23 cellular contexts compared by ENCODE assay signal in the genomic region with DNA sequence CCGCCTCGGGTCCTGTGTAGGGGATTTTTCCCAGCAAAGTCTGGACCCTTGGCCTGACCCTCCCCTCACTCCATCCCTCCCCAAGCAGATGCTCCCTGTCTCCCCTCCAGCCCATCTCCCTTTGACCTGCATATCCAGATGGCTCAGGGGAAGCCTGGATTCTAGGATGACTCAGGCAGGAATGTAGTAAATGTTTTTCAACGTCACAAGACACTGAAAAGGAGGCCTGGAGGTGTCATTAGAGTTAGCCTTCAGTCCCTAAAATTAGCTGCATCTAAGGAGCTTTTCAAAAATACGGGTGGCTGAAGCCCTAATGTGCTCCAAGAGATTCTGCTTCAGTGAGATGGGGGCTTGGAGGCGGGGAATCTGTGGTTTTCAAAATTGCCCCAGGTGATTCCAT. TPM values are rescaled to one million over a fixed set of nuclear protein-coding genes. Genes with fewer than 3 reads are reported as not detected.
DNase-seq lines count a peak whose midpoint lies in the region; ATAC-seq and TF ChIP-seq lines count a peak whose summit lies in the region.
"Had no signal": no experiment of that assay in that cellular context is flagged by ENCODE, and none has a peak within 500 bp of the region (broad histone marks: within the 10 kb centered on the region; RNA-seq: fewer than 3 reads in every experiment).

No MANE protein-coding gene starts in this region.

- peak; percentile 54; the same call in 1 of the 2 replicates for ATAC-seq in PC-3
- ATAC-seq in T-cell (replicated peaks in 1 of 4), result no peak
- no peak for ATAC-seq in GM21447 (IDR thresholded peaks at IDR 0.05; ENCODE audit: unreplicated experiment)
- ATAC-seq: heart left ventricle had no signal

- H3K27me3 Mint-ChIP-seq in MCF 10A (ENCODE audit: insufficient read depth, unreplicated experiment) (peaks cover 4% of the 10 kb centered on the region), T-cell (peaks cover 49 to 61% of the 10 kb centered on the region in 2 donors)

- POLR2A ChIA-PET in MCF 10A (lab: Yijun Ruan, JAX) (no interaction called here), PC-3 (lab: Charles Lee; ENCODE audit: unreplicated experiment) (no interaction called here), T-cell (lab: Charles Lee) (interaction anchor here in 1 of 2 donors (0.5 kb wide), 1 partner anchor 15 kb away, joined by 6 read pairs; no protein-coding TSS in a partner anchor)

- H3K27me3 ChIP-seq in breast epithelium (peaks cover 0 to 11% of the 10 kb centered on the region in 2 donors), PC-3 (ENCODE audit: low read length) (no peaks in the 10 kb centered on the region), MG63 (peaks cover 4% of the 10 kb centered on the region)
- H3K27me3 ChIP-seq: Peyer's patch had no signal

- H3K27ac Mint-ChIP-seq in MCF 10A (ENCODE audit: low read depth, unreplicated experiment), result no peak overlapping the region
- H3K27ac Mint-ChIP-seq in T-cell, result no peak overlapping the region
- H3K27ac Mint-ChIP-seq: activated naive CD4-positive, alpha-beta T cell treated with anti-CD3 and anti-CD28 coated beads, Interleukin-2, amount 50 U/mL, for 24 hours; brain; CD4-positive, alpha-beta memory T cell had no signal

- no peaks in the 10 kb centered on the region for H3K79me2 ChIP-seq in PC-3 (ENCODE audit: low read length)

- H3K9ac ChIP-seq in PC-3 (ENCODE audit: low read length), result no peak overlapping the region
- H3K9ac ChIP-seq: KMS-11 had no signal

- no peak overlapping the region for H2AFZ ChIP-seq in PC-3 (ENCODE audit: low read length)

- no peak for TF ChIP-seq CTCF in MCF 10A (IDR thresholded peaks at IDR 0.05; ENCODE audit: unreplicated experiment)
- no peak for TF ChIP-seq CTCF in breast epithelium (IDR thresholded peaks at IDR 0.05)
- TF ChIP-seq CTCF in PC-3 (conservative IDR thresholded peaks at IDR 0.05; ENCODE audit: low read depth, low read length), result no peak
- no peak for TF ChIP-seq CTCF in foreskin fibroblast (IDR thresholded peaks at IDR 0.05; ENCODE audit: low read depth, low read length)

- CTCF ChIA-PET in MCF 10A (lab: Yijun Ruan, JAX) (no interaction called here), PC-3 (lab: Charles Lee) (no interaction called here), T-cell (lab: Charles Lee) (no interaction called here)

- no TSS peak for BruUV-seq in MCF 10A (replicated peaks; lab: Mats Ljungman, UMichigan)
- no TSS peak for BruUV-seq in PC-3 (replicated peaks; lab: Mats Ljungman, UMichigan)

- no peaks in the 10 kb centered on the region for H3F3A ChIP-seq in PC-3 (ENCODE audit: low read length, unreplicated experiment)

- no peaks in the 10 kb centered on the region for H3K9me3 Mint-ChIP-seq in MCF 10A (ENCODE audit: unreplicated experiment)
- no peaks in the 10 kb centered on the region for H3K9me3 Mint-ChIP-seq in T-cell
- H3K9me3 Mint-ChIP-seq: activated naive CD4-positive, alpha-beta T cell treated with anti-CD3 and anti-CD28 coated beads, Interleukin-2, amount 50 U/mL, for 24 hours; CD4-positive, alpha-beta memory T cell had no signal

- H3K36me3 Mint-ChIP-seq in MCF 10A (ENCODE audit: insufficient read depth, unreplicated experiment) (peaks cover 7% of the 10 kb centered on the region), T-cell (no peaks in the 10 kb centered on the region)
- H3K36me3 Mint-ChIP-seq: activated naive CD4-positive, alpha-beta T cell treated with anti-CD3 and anti-CD28 coated beads, Interleukin-2, amount 50 U/mL, for 24 hours; brain; CD4-positive, alpha-beta memory T cell had no signal

- H3K4me3 ChIP-seq in breast epithelium (no peak overlapping the region), PC-3 (ENCODE audit: low read length) (no peak overlapping the region), foreskin fibroblast (ENCODE audit: low read depth in 1 of 2, low read length in 2 of 2) (no peak overlapping the region), MG63 (no peak overlapping the region)
- H3K4me3 ChIP-seq: heart left ventricle, Peyer's patch, transverse colon had no signal

- no peaks in the 10 kb centered on the region for H4K20me1 ChIP-seq in PC-3 (ENCODE audit: low read length)

- no peak overlapping the region for H3K4me2 ChIP-seq in PC-3 (ENCODE audit: low read length)
- H3K4me2 ChIP-seq: KMS-11 had no signal

- H3K4me1 Mint-ChIP-seq in MCF 10A (ENCODE audit: insufficient read depth, unreplicated experiment) (peaks cover 8% of the 10 kb centered on the region), T-cell (no peaks in the 10 kb centered on the region)
- H3K4me1 Mint-ChIP-seq: activated naive CD4-positive, alpha-beta T cell treated with anti-CD3 and anti-CD28 coated beads, Interleukin-2, amount 50 U/mL, for 24 hours; brain; CD4-positive, alpha-beta memory T cell had no signal

- intact Hi-C loops in MCF 10A (cut with micrococcal nuclease) (no loop called here), breast epithelium (cut with DNase I; ENCODE audit: low total_unique reads) (no loop called here), PC-3 (cut with micrococcal nuclease) (no loop called here)

- H3K36me3 ChIP-seq in breast epithelium, result no peaks in the 10 kb centered on the region
- no peaks in the 10 kb centered on the region for H3K36me3 ChIP-seq in PC-3 (ENCODE audit: low read depth, low read length)
- H3K36me3 ChIP-seq in MG63, result no peaks in the 10 kb centered on the region
- H3K36me3 ChIP-seq: heart left ventricle, Peyer's patch, transverse colon had no signal

- no peak overlapping the region for H3K4me3 Mint-ChIP-seq in MCF 10A (ENCODE audit: unreplicated experiment)
- no peak overlapping the region for H3K4me3 Mint-ChIP-seq in T-cell
- H3K4me3 Mint-ChIP-seq: activated naive CD4-positive, alpha-beta T cell treated with anti-CD3 and anti-CD28 coated beads, Interleukin-2, amount 50 U/mL, for 24 hours; brain; CD4-positive, alpha-beta memory T cell had no signal

- no peaks in the 10 kb centered on the region for H3K9me3 ChIP-seq in breast epithelium
- H3K9me3 ChIP-seq in PC-3 (ENCODE audit: low read length), result no peaks in the 10 kb centered on the region
- H3K9me3 ChIP-seq in MG63, result no peaks in the 10 kb centered on the region
- H3K9me3 ChIP-seq: heart left ventricle, Peyer's patch, transverse colon had no signal

- no peak for TF ChIP-seq POLR2A in breast epithelium (IDR thresholded peaks at IDR 0.05)

- H3K27ac ChIP-seq in breast epithelium (no peak overlapping the region), PC-3 (ENCODE audit: low read length) (no peak overlapping the region)
- H3K27ac ChIP-seq: heart left ventricle, KMS-11, Peyer's patch, transverse colon had no signal

- no peaks in the 10 kb centered on the region for H3K4me1 ChIP-seq in breast epithelium
- peaks cover 11% of the 10 kb centered on the region for H3K4me1 ChIP-seq in PC-3 (ENCODE audit: insufficient read depth, low read length)
- H3K4me1 ChIP-seq: heart left ventricle, Peyer's patch, transverse colon had no signal

- no peaks in the 10 kb centered on the region for H3K9me2 ChIP-seq in PC-3 (replicated peaks; ENCODE audit: low read length)

- DNase-seq in MCF 10A (ENCODE audit: unreplicated experiment) (peak; percentile 16), breast epithelium (ENCODE audit: low spot score in 2 of 2) (no peak), PC-3 (peak; percentile 53), foreskin fibroblast (peak; percentile 17 to 52), MG63 (no peak), T-cell (no peak), iPS-NIHi11 (ENCODE audit: low spot score) (no peak)
- DNase-seq: 8988T; activated CD4-positive, alpha-beta T cell treated with anti-CD3 and anti-CD28 coated beads, Interleukin-2, amount 50 U/mL, for 1 hour; CD4-positive, alpha-beta memory T cell; dermis blood vessel endothelial cell; GOT3; heart left ventricle; kidney; NCI-H82; Peyer's patch; stimulated activated naive CD4-positive, alpha-beta T cell treated with Interleukin-2 at 50 U/mL for 16 hours; transverse colon had no signal

RNA-seq across cellular contexts. Expression of a gene that starts 7.2 kb away (rescaled TPM):
- not detected in 2 replicates for total RNA-seq in MCF 10A (2022)
- total RNA-seq in breast epithelium, result under 1 TPM in 1 of 3 donors, not detected in 2; under 0.01 TPM
- total RNA-seq in PC-3 (2014; rRNA removed), result not detected in 2 replicates
- total RNA-seq in MG63 (2014; rRNA removed; shearing (Covaris generic); ENCODE audit: low replicate concordance), result 0.05 and 0.16 TPM in 2 replicates
- not detected for total RNA-seq in T-cell
- total RNA-seq: CD4-positive, alpha-beta memory T cell; epithelial cell of proximal tubule had no signal

Comparison
In these comparisons a context has a peak if more than half of its experiments do, and no peak if none do; other contexts are left out.
1. DNase-seq: peak in MCF 10A (single experiment), PC-3 (single experiment) and foreskin fibroblast (2 of 2); none in breast epithelium (0 of 2), MG63 (single experiment), T-cell (0 of 34) and iPS-NIHi11 (single experiment).